ENCODE assay signal across 24 cellular contexts in genomic region chr1:116031299-116031698, GRCh38. TPM values are rescaled to one million over a fixed set of nuclear protein-coding genes. Genes with fewer than 3 reads are reported as not detected.
"Had no signal": no experiment of that assay in that cellular context is flagged by ENCODE, and none has a peak within 500 bp of the region (broad histone marks: within the 10 kb centered on the region; RNA-seq: fewer than 3 reads in every experiment).

No MANE protein-coding gene starts in this region.

- H3K36me3 Mint-ChIP-seq: naive thymus-derived CD4-positive, alpha-beta T cell had no signal

- H3K9me3 ChIP-seq: heart left ventricle, left ventricle myocardium inferior, lower lobe of right lung, neutrophil, psoas muscle, right lobe of liver, spleen, testis had no signal

- ATAC-seq: heart left ventricle; lower lobe of right lung; naive thymus-derived CD4-positive, alpha-beta T cell; psoas muscle; right lobe of liver; stimulated activated memory B cell treated with anti-CD40 and anti-IgM and Interleukin-4, amounts not matched to agents 10 μg/mL and 1 μg/mL and 100 μg/mL, for 72 hours had no signal

- H3K4me3 ChIP-seq: coronary artery, heart left ventricle, left ventricle myocardium inferior, lower lobe of right lung, psoas muscle, right lobe of liver, spleen, testis had no signal

- H3K27ac Mint-ChIP-seq: naive thymus-derived CD4-positive, alpha-beta T cell; nephron progenitor cell; stimulated activated memory B cell treated with anti-CD40 and anti-IgM and Interleukin-4, amounts not matched to agents 10 μg/mL and 1 μg/mL and 100 μg/mL, for 72 hours; stimulated activated naive CD8-positive, alpha-beta T cell treated with anti-CD3 and anti-CD28 coated beads, Interleukin-15, Interleukin-2, amounts not matched to agents 100 ng/mL and 50 ng/mL, for 24 hours had no signal

- H3K4me1 Mint-ChIP-seq: naive thymus-derived CD4-positive, alpha-beta T cell; nephron progenitor cell; stimulated activated memory B cell treated with anti-CD40 and anti-IgM and Interleukin-4, amounts not matched to agents 10 μg/mL and 1 μg/mL and 100 μg/mL, for 72 hours had no signal

- H3K4me1 ChIP-seq: heart left ventricle, left ventricle myocardium inferior, lower lobe of right lung, psoas muscle, right lobe of liver, spleen, testis had no signal

- DNase-seq: cerebellar nuclear complex; effector CD8-positive, alpha-beta T cell; heart left ventricle; hippocampal formation; kidney glomerular epithelial cell; left ventricle myocardium inferior; lower lobe of right lung; mesenchymal stem cell; naive thymus-derived CD4-positive, alpha-beta T cell; nephron progenitor cell; psoas muscle; retina; right lobe of liver; spleen; stimulated activated CD4-positive, alpha-beta T cell treated with anti-CD3 and anti-CD28 coated beads, Interleukin-15, amount 100 ng/mL, for 24 hours; stimulated activated CD4-positive, alpha-beta T cell treated with anti-CD3 and anti-CD28 coated beads, Interleukin-1b, Interleukin-23, amount 100 ng/mL, for 48 hours; stimulated activated CD4-positive, alpha-beta T cell treated with anti-CD3 and anti-CD28 coated beads, Interleukin-4, amount 100 ng/mL, for 24 hours; testis; trophoblast cell had no signal

- H3K4me3 Mint-ChIP-seq: naive thymus-derived CD4-positive, alpha-beta T cell; nephron progenitor cell; stimulated activated memory B cell treated with anti-CD40 and anti-IgM and Interleukin-4, amounts not matched to agents 10 μg/mL and 1 μg/mL and 100 μg/mL, for 72 hours; stimulated activated naive CD8-positive, alpha-beta T cell treated with anti-CD3 and anti-CD28 coated beads, Interleukin-15, Interleukin-2, amounts not matched to agents 100 ng/mL and 50 ng/mL, for 24 hours had no signal

- H3K27me3 Mint-ChIP-seq: stimulated activated memory B cell treated with anti-CD40 and anti-IgM and Interleukin-4, amounts not matched to agents 10 μg/mL and 1 μg/mL and 100 μg/mL, for 72 hours had no signal

- H3K9me3 Mint-ChIP-seq: naive thymus-derived CD4-positive, alpha-beta T cell; nephron progenitor cell; stimulated activated memory B cell treated with anti-CD40 and anti-IgM and Interleukin-4, amounts not matched to agents 10 μg/mL and 1 μg/mL and 100 μg/mL, for 72 hours; stimulated activated naive CD8-positive, alpha-beta T cell treated with anti-CD3 and anti-CD28 coated beads, Interleukin-15, Interleukin-2, amounts not matched to agents 100 ng/mL and 50 ng/mL, for 24 hours had no signal

- H3K27me3 ChIP-seq: heart left ventricle, neutrophil, right lobe of liver, spleen, testis had no signal

- H3K27ac ChIP-seq: coronary artery, heart left ventricle, left ventricle myocardium inferior, lower lobe of right lung, neutrophil, psoas muscle, right lobe of liver, spleen, testis had no signal

RNA-seq across cellular contexts. Expression of gene SLC22A15, which starts 55.0 kb away (rescaled TPM):
- total RNA-seq: dermis microvascular lymphatic vessel endothelial cell had no signal
- polyA plus RNA-seq: naive thymus-derived CD4-positive, alpha-beta T cell had no signal
